Comparison of ENCODE assay signal across 28 cellular contexts in genomic region chr16:68376590-68376989, GRCh38.
"Had no signal": no experiment of that assay in that cellular context is flagged by ENCODE, and none has a peak within 500 bp of the region (broad histone marks: within the 10 kb centered on the region; RNA-seq: fewer than 3 reads in every experiment).

No MANE protein-coding gene starts in this region.

- ATAC-seq: activated naive CD4-positive, alpha-beta T cell treated with anti-CD3 and anti-CD28 coated beads, Interleukin-2, amount 50 U/mL, for 72 hours; activated T-cell treated with anti-CD3 and anti-CD28 coated beads, Interleukin-2, amount 50 U/mL, for 72 hours; effector memory CD8-positive, alpha-beta T cell; foreskin keratinocyte; gastrocnemius medialis; WTC11 had no signal

- H3K36me3 Mint-ChIP-seq: activated naive CD4-positive, alpha-beta T cell treated with anti-CD3 and anti-CD28 coated beads, Interleukin-2, amount 10 ng/mL, durations not matched to agents 7 days and 5 days; activated naive CD4-positive, alpha-beta T cell treated with anti-CD3 and anti-CD28 coated beads, Interleukin-2, amount 50 U/mL, for 72 hours; WTC11 had no signal

- H3K4me3 Mint-ChIP-seq: activated CD4-positive, alpha-beta memory T cell treated with anti-CD3 and anti-CD28 coated beads, Interleukin-2, amount 10 ng/mL, durations not matched to agents 7 days and 5 days; activated CD4-positive, alpha-beta T cell treated with anti-CD3 and anti-CD28 coated beads, Interleukin-2, amount 10 ng/mL, durations not matched to agents 7 days and 5 days; activated naive CD4-positive, alpha-beta T cell treated with anti-CD3 and anti-CD28 coated beads, Interleukin-2, amount 10 ng/mL, durations not matched to agents 7 days and 5 days; activated T-cell treated with anti-CD3 and anti-CD28 coated beads, Interleukin-2, amount 50 U/mL, for 24 hours; activated T-cell treated with anti-CD3 and anti-CD28 coated beads, Interleukin-2, amount 50 U/mL, for 72 hours; central memory CD8-positive, alpha-beta T cell; effector memory CD8-positive, alpha-beta T cell; WTC11 had no signal

- H3K9me3 ChIP-seq: esophagus muscularis mucosa, gastrocnemius medialis had no signal

- H3K27ac ChIP-seq: brain microvascular endothelial cell, esophagus muscularis mucosa, foreskin keratinocyte, gastrocnemius medialis had no signal

- DNase-seq: activated CD4-positive, alpha-beta memory T cell treated with anti-CD3 and anti-CD28 coated beads, Interleukin-2, amount 10 ng/mL, durations not matched to agents 7 days and 5 days; activated CD4-positive, alpha-beta T cell treated with anti-CD3 and anti-CD28 coated beads for 1 hour; activated CD4-positive, alpha-beta T cell treated with anti-CD3 and anti-CD28 coated beads for 4 hours; activated CD4-positive, alpha-beta T cell treated with anti-CD3 and anti-CD28 coated beads, Interleukin-2, amount 10 ng/mL, durations not matched to agents 7 days and 5 days; activated CD4-positive, alpha-beta T cell treated with anti-CD3 and anti-CD28 coated beads, Interleukin-2, amount 50 U/mL, for 4 hours; activated CD8-positive, alpha-beta memory T cell treated with anti-CD3 and anti-CD28 coated beads, Interleukin-2, amount 50 U/mL, for 48 hours; activated gamma-delta T cell; activated naive CD4-positive, alpha-beta T cell; activated naive CD4-positive, alpha-beta T cell treated with anti-CD3 and anti-CD28 coated beads, Interleukin-2, amount 10 ng/mL, durations not matched to agents 7 days and 5 days; activated T-cell treated with anti-CD3 and anti-CD28 coated beads for 4 hours; activated T-cell treated with anti-CD3 and anti-CD28 coated beads, Interleukin-2, amount 50 U/mL, for 24 hours; activated T-cell treated with anti-CD3 and anti-CD28 coated beads, Interleukin-2, amount 50 U/mL, for 72 hours; amniotic stem cell; anterior cingulate cortex; brain microvascular endothelial cell; cortex of kidney; dermis blood vessel endothelial cell; effector CD4-positive, alpha-beta T cell; effector memory CD8-positive, alpha-beta T cell; erythroblast; foreskin keratinocyte; gastrocnemius medialis; glutamatergic neuron; T-helper 2 cell had no signal

- H3K4me1 ChIP-seq: esophagus muscularis mucosa, foreskin keratinocyte, gastrocnemius medialis had no signal

- H3K4me1 Mint-ChIP-seq: WTC11 had no signal

- H3K27me3 Mint-ChIP-seq: activated T-cell treated with anti-CD3 and anti-CD28 coated beads, Interleukin-2, amount 50 U/mL, for 24 hours; central memory CD8-positive, alpha-beta T cell; effector memory CD8-positive, alpha-beta T cell had no signal

- H3K4me3 ChIP-seq: esophagus muscularis mucosa, gastrocnemius medialis had no signal

- H3K9me3 Mint-ChIP-seq: activated CD4-positive, alpha-beta memory T cell treated with anti-CD3 and anti-CD28 coated beads, Interleukin-2, amount 10 ng/mL, durations not matched to agents 7 days and 5 days; activated CD4-positive, alpha-beta T cell treated with anti-CD3 and anti-CD28 coated beads, Interleukin-2, amount 10 ng/mL, durations not matched to agents 7 days and 5 days; activated naive CD4-positive, alpha-beta T cell treated with anti-CD3 and anti-CD28 coated beads, Interleukin-2, amount 10 ng/mL, durations not matched to agents 7 days and 5 days; activated naive CD4-positive, alpha-beta T cell treated with anti-CD3 and anti-CD28 coated beads, Interleukin-2, amount 50 U/mL, for 72 hours; activated T-cell treated with anti-CD3 and anti-CD28 coated beads, Interleukin-2, amount 50 U/mL, for 24 hours; activated T-cell treated with anti-CD3 and anti-CD28 coated beads, Interleukin-2, amount 50 U/mL, for 72 hours; central memory CD8-positive, alpha-beta T cell; effector memory CD8-positive, alpha-beta T cell; WTC11 had no signal

- H3K27ac Mint-ChIP-seq: activated CD4-positive, alpha-beta memory T cell treated with anti-CD3 and anti-CD28 coated beads, Interleukin-2, amount 10 ng/mL, durations not matched to agents 7 days and 5 days; activated CD4-positive, alpha-beta T cell treated with anti-CD3 and anti-CD28 coated beads, Interleukin-2, amount 10 ng/mL, durations not matched to agents 7 days and 5 days; activated naive CD4-positive, alpha-beta T cell treated with anti-CD3 and anti-CD28 coated beads, Interleukin-2, amount 10 ng/mL, durations not matched to agents 7 days and 5 days; activated naive CD4-positive, alpha-beta T cell treated with anti-CD3 and anti-CD28 coated beads, Interleukin-2, amount 50 U/mL, for 72 hours; activated T-cell treated with anti-CD3 and anti-CD28 coated beads, Interleukin-2, amount 50 U/mL, for 24 hours; activated T-cell treated with anti-CD3 and anti-CD28 coated beads, Interleukin-2, amount 50 U/mL, for 72 hours; effector memory CD8-positive, alpha-beta T cell; WTC11 had no signal

- H3K27me3 ChIP-seq: esophagus muscularis mucosa, gastrocnemius medialis had no signal

- H3K36me3 ChIP-seq: brain microvascular endothelial cell, esophagus muscularis mucosa, gastrocnemius medialis had no signal
